8 cellular contexts compared by ENCODE assay signal in genomic region chr17:81393684-81394376, GRCh38. TPM values are rescaled to one million over a fixed set of nuclear protein-coding genes. Genes with fewer than 3 reads are reported as not detected.
DNase-seq lines count a peak whose midpoint lies in the region; ATAC-seq, FAIRE-seq and TF ChIP-seq lines count a peak whose summit lies in the region.

No MANE protein-coding gene starts in this region.

- H3K79me2 ChIP-seq in keratinocyte (ENCODE audit: control insufficient read depth, insufficient read depth, low read length): peaks cover 24% of the 10 kb centered on the region

- H3K9me1 ChIP-seq in keratinocyte (ENCODE audit: control insufficient read depth, extremely low read depth, insufficient read depth, low read length): no peaks in the 10 kb centered on the region

- H3K4me1 ChIP-seq in keratinocyte (ENCODE audit: control insufficient read depth, extremely low read depth, insufficient read depth, low read length) (peaks cover 31% of the 10 kb centered on the region), small intestine (ENCODE audit: control insufficient read depth in 2 of 2, insufficient read depth in 1 of 2, low read depth in 1 of 2, low read length in 1 of 2) (peaks cover 0 to 8% of the 10 kb centered on the region in 2 donors)

- H3K27ac ChIP-seq in keratinocyte (ENCODE audit: control insufficient read depth, insufficient read depth, low read length): peak overlapping the region; percentile 67
- peak overlapping the region; percentile 73 to 83 for H3K27ac ChIP-seq in small intestine (ENCODE audit: low read depth in 1 of 2, low read length in 1 of 2)

- H3K9ac ChIP-seq in keratinocyte (ENCODE audit: control insufficient read depth, extremely low read depth, insufficient read depth, low read length): peak overlapping the region; percentile 86

- WGBS in small intestine, 3 donors: 0 to 1% (median 0%) methylated on average over 36 to 63 of the region's 63 CpGs

- H3K4me3 ChIP-seq in choroid plexus epithelial cell (ENCODE audit: low read depth, low read length): peak overlapping the region; percentile 66
- peak overlapping the region; percentile 61 to 75 (median 65) for H3K4me3 ChIP-seq in keratinocyte (ENCODE audit: control insufficient read depth in 2 of 3, extremely low read depth in 1 of 3, insufficient read depth in 2 of 3, low read depth in 1 of 3, low read length in 3 of 3)
- peak overlapping the region; percentile 86 to 91 for H3K4me3 ChIP-seq in small intestine (ENCODE audit: low read depth in 1 of 2, low read length in 2 of 2)

- H3K27me3 Mint-ChIP-seq in T-helper 1 cell treated with Interleukin-12 subunit alpha and Interleukin-12 subunit beta and Interleukin-4 antibody, amounts not matched to agents 30 μg/mL and 1 μg/mL, for 36 hours (ENCODE audit: low read depth): peaks cover 53% of the 10 kb centered on the region

- peak; percentile 86 for DNase-seq in activated T-cell treated with anti-CD3 and anti-CD28 coated beads for 48 hours (ENCODE audit: low read depth)
- DNase-seq in activated T-cell treated with anti-CD3 and anti-CD28 coated beads, Interleukin-2, amount 50 U/mL, for 1 hour: no peak
- DNase-seq in NCI-H146 (lab: John Stamatoyannopoulos, UW): peak; percentile 99
- peak; percentile 100 for DNase-seq in choroid plexus epithelial cell (ENCODE audit: low read depth)
- peak; percentile 96 for DNase-seq in keratinocyte (ENCODE audit: low read depth, low spot score)
- DNase-seq in small intestine: peak; percentile 99

- H3K27me3 ChIP-seq in keratinocyte (ENCODE audit: control insufficient read depth, extremely low read depth, insufficient read depth, low read length) (no peaks in the 10 kb centered on the region), small intestine (ENCODE audit: control insufficient read depth in 2 of 2, insufficient read depth in 2 of 2, low read length in 2 of 2) (peaks cover 0 to 3% of the 10 kb centered on the region in 2 donors)

- peak overlapping the region; percentile 53 for H3K4me3 Mint-ChIP-seq in T-helper 1 cell treated with Interleukin-12 subunit alpha and Interleukin-12 subunit beta and Interleukin-4 antibody, amounts not matched to agents 30 μg/mL and 1 μg/mL, for 36 hours

- H2AFZ ChIP-seq in keratinocyte (ENCODE audit: control insufficient read depth, low read length): no peak overlapping the region

- ATAC-seq in GM21737 (IDR thresholded peaks at IDR 0.05; ENCODE audit: unreplicated experiment): no peak

- TF ChIP-seq CTCF in choroid plexus epithelial cell (conservative IDR thresholded peaks at IDR 0.05; ENCODE audit: low read depth, low read length) (peak; percentile 10), keratinocyte (optimal IDR thresholded peaks at IDR 0.05 in 1 of 3, IDR thresholded peaks at IDR 0.05 in 1 of 3, conservative IDR thresholded peaks at IDR 0.05 in 1 of 3; ENCODE audit: extremely low read depth in 1 of 3, insufficient read depth in 2 of 3, low read length in 3 of 3) (no peak)

- H3K36me3 ChIP-seq in keratinocyte (ENCODE audit: control insufficient read depth in 2 of 2, extremely low read depth in 1 of 2, insufficient read depth in 2 of 2, low read length in 2 of 2) (no peaks in the 10 kb centered on the region), small intestine (ENCODE audit: control insufficient read depth in 2 of 2, insufficient read depth in 2 of 2, low read length in 2 of 2) (no peaks in the 10 kb centered on the region)

- FAIRE-seq in keratinocyte (lab: Jason Lieb, UNC) (peak; percentile 39), small intestine (lab: Jason Lieb, UNC) (no peak)

- peak overlapping the region; percentile 71 for H3K27ac Mint-ChIP-seq in T-helper 1 cell treated with Interleukin-12 subunit alpha and Interleukin-12 subunit beta and Interleukin-4 antibody, amounts not matched to agents 30 μg/mL and 1 μg/mL, for 36 hours

- H3K4me2 ChIP-seq in keratinocyte (ENCODE audit: control insufficient read depth, extremely low read depth, insufficient read depth, low read depth, low read length): peak overlapping the region; percentile 69

- H3K9me3 ChIP-seq in keratinocyte (ENCODE audit: control insufficient read depth, low read depth, low read length): no peaks in the 10 kb centered on the region
- H3K9me3 ChIP-seq in small intestine (ENCODE audit: control insufficient read depth, low read depth): no peaks in the 10 kb centered on the region

- peaks cover 1% of the 10 kb centered on the region for H3K36me3 Mint-ChIP-seq in T-helper 1 cell treated with Interleukin-12 subunit alpha and Interleukin-12 subunit beta and Interleukin-4 antibody, amounts not matched to agents 30 μg/mL and 1 μg/mL, for 36 hours (ENCODE audit: low read depth)

- H3K9me3 Mint-ChIP-seq in T-helper 1 cell treated with Interleukin-12 subunit alpha and Interleukin-12 subunit beta and Interleukin-4 antibody, amounts not matched to agents 30 μg/mL and 1 μg/mL, for 36 hours: no peaks in the 10 kb centered on the region

- dilution Hi-C loops in keratinocyte (cut with MboI; ENCODE audit: extremely low pct_ligation_motif_present, low sequenced_read_pairs): no loop called here

- peaks cover 14% of the 10 kb centered on the region for H3K4me1 Mint-ChIP-seq in T-helper 1 cell treated with Interleukin-12 subunit alpha and Interleukin-12 subunit beta and Interleukin-4 antibody, amounts not matched to agents 30 μg/mL and 1 μg/mL, for 36 hours (ENCODE audit: low read depth)

- no peaks in the 10 kb centered on the region for H4K20me1 ChIP-seq in keratinocyte (ENCODE audit: control insufficient read depth, extremely low read depth, insufficient read depth, low read length)

RNA-seq across cellular contexts. Expression of gene BAHCC1, which starts 1.4 kb away (rescaled TPM):
- polyA plus RNA-seq in keratinocyte (0.52 to 1.0 TPM (median 0.80 TPM) in 3 replicates), small intestine (10 to 100 TPM in 1 of 3 donors, 1 to 10 TPM in 2; 2.2 to 13.4 (median 6.3) TPM)
- polyA plus RNA-seq in keratinocyte (2011; ENCODE audit: low read depth): 0.74 TPM
- polyA plus RNA-seq in keratinocyte (2011; cell fraction: cytosol; rRNA removed): 0.13 and 0.88 TPM in 2 replicates
- 3.0 and 5.1 TPM in 2 replicates for polyA plus RNA-seq in keratinocyte (2011; cell fraction: nucleus; rRNA removed)
- 0.85 and 2.5 TPM in 2 replicates for polyA plus RNA-seq in keratinocyte (2012; ENCODE audit: low replicate concordance)
- 0.99 to 4.3 TPM (median 1.3 TPM) in 3 replicates for polyA minus RNA-seq in keratinocyte
- 0.96 TPM for polyA minus RNA-seq in keratinocyte (2011; cell fraction: cytosol; rRNA and poly(A)+ RNA removed)
- polyA minus RNA-seq in keratinocyte (2011; cell fraction: nucleus; rRNA and poly(A)+ RNA removed): 4.7 and 6.7 TPM in 2 replicates
